Comparison of ENCODE assay signal across 1 cellular context in genomic region chr6:114718716-114719270, GRCh38.
TF ChIP-seq lines count a peak whose summit lies in the region.

No MANE protein-coding gene starts in this region.

TF ChIP-seq in GM23338, 12 proteins besides CTCF, POLR2A, EP300 and RAD21 (continued from another document):
- TF ChIP-seq, protein P1, sequence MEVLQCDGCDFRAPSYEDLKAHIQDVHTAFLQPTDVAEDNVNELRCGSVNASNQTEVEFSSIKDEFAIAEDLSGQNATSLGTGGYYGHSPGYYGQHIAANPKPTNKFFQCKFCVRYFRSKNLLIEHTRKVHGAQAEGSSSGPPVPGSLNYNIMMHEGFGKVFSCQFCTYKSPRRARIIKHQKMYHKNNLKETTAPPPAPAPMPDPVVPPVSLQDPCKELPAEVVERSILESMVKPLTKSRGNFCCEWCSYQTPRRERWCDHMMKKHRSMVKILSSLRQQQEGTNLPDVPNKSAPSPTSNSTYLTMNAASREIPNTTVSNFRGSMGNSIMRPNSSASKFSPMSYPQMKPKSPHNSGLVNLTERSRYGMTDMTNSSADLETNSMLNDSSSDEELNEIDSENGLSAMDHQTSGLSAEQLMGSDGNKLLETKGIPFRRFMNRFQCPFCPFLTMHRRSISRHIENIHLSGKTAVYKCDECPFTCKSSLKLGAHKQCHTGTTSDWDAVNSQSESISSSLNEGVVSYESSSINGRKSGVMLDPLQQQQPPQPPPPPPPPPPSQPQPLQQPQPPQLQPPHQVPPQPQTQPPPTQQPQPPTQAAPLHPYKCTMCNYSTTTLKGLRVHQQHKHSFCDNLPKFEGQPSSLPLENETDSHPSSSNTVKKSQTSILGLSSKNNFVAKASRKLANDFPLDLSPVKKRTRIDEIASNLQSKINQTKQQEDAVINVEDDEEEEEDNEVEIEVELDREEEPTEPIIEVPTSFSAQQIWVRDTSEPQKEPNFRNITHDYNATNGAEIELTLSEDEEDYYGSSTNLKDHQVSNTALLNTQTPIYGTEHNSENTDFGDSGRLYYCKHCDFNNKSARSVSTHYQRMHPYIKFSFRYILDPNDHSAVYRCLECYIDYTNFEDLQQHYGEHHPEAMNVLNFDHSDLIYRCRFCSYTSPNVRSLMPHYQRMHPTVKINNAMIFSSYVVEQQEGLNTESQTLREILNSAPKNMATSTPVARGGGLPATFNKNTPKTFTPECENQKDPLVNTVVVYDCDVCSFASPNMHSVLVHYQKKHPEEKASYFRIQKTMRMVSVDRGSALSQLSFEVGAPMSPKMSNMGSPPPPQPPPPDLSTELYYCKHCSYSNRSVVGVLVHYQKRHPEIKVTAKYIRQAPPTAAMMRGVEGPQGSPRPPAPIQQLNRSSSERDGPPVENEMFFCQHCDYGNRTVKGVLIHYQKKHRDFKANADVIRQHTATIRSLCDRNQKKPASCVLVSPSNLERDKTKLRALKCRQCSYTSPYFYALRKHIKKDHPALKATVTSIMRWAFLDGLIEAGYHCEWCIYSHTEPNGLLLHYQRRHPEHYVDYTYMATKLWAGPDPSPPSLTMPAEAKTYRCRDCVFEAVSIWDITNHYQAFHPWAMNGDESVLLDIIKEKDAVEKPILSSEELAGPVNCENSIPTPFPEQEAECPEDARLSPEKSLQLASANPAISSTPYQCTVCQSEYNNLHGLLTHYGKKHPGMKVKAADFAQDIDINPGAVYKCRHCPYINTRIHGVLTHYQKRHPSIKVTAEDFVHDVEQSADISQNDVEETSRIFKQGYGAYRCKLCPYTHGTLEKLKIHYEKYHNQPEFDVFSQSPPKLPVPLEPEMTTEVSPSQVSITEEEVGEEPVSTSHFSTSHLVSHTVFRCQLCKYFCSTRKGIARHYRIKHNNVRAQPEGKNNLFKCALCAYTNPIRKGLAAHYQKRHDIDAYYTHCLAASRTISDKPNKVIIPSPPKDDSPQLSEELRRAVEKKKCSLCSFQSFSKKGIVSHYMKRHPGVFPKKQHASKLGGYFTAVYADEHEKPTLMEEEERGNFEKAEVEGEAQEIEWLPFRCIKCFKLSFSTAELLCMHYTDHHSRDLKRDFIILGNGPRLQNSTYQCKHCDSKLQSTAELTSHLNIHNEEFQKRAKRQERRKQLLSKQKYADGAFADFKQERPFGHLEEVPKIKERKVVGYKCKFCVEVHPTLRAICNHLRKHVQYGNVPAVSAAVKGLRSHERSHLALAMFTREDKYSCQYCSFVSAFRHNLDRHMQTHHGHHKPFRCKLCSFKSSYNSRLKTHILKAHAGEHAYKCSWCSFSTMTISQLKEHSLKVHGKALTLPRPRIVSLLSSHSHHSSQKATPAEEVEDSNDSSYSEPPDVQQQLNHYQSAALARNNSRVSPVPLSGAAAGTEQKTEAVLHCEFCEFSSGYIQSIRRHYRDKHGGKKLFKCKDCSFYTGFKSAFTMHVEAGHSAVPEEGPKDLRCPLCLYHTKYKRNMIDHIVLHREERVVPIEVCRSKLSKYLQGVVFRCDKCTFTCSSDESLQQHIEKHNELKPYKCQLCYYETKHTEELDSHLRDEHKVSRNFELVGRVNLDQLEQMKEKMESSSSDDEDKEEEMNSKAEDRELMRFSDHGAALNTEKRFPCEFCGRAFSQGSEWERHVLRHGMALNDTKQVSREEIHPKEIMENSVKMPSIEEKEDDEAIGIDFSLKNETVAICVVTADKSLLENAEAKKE (CRISPR knock-in tag; IDR thresholded peaks at IDR 0.05) = no peak
- TF ChIP-seq ETS1 (IDR thresholded peaks at IDR 0.05) (no peak), POLR2AphosphoS5 (IDR thresholded peaks at IDR 0.05; ENCODE audit: low read depth) (no peak), STAT1 (IDR thresholded peaks at IDR 0.05; ENCODE audit: unreplicated experiment) (no peak), EZH2 (IDR thresholded peaks at IDR 0.05; ENCODE audit: low read depth, unreplicated experiment) (no peak), ZNF331 (CRISPR knock-in tag; IDR thresholded peaks at IDR 0.05; ENCODE audit: low read depth) (no peak), CREB1 (CRISPR knock-in tag; IDR thresholded peaks at IDR 0.05; ENCODE audit: low read depth) (no peak), NANOG (IDR thresholded peaks at IDR 0.05; ENCODE audit: borderline replicate concordance) (no peak)
